Comparison of ENCODE assay signal across 1 cellular context in the genomic region with DNA sequence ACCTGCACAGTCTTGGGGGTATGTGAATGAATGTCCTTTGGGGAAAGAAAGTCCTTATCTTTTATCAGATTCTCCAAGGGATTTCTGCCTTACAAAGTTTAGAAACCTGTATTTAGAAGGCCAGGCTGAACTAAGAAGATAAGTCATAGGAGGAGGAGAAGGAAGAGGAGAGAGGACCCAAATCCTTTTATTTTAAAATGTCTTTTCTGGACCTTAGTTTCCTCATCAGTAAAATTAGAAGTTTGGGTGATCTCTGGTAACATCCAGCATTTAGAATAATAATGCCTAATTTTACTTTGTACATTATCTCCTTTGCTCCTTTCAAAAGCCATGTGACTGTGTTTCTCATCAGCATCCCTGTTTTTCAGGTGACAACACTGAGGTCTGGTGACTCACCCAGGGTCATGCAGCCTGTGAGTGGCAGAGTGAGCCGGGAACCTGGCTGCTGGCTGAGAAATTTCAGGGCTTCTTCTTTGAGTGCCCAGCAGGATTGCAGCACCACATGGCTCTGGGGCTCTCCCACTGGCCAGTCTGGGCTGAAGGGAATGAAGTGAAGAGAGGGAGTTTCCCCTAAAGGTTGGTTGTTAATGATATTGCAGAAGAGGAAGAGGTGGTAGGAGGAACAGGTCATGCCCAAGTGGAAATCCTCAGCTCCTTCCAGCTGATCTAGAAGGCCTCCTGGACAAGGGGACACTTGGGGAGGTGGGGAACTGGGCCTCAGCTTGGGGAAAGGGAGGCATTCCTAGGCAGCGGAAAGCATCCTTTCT.
TF ChIP-seq lines count a peak whose summit lies in the region.

No MANE protein-coding gene starts in this region.

TF ChIP-seq in HepG2, 621 proteins besides CTCF, POLR2A, EP300 and RAD21 (continued from another document and continues in another):
- TF ChIP-seq ZNF18 (CRISPR knock-in tag; IDR thresholded peaks at IDR 0.05; ENCODE audit: insufficient replicate concordance) (peak; percentile 57), ZNF34 (CRISPR knock-in tag; IDR thresholded peaks at IDR 0.05; ENCODE audit: borderline replicate concordance) (no peak), ELK4 (CRISPR knock-in tag; IDR thresholded peaks at IDR 0.05; ENCODE audit: borderline replicate concordance) (no peak), KDM1A (CRISPR knock-in tag; IDR thresholded peaks at IDR 0.05) (peak; percentile 71; the same call in 1 of the 2 replicates), ZNF562 (CRISPR knock-in tag; IDR thresholded peaks at IDR 0.05; ENCODE audit: borderline replicate concordance) (no peak), MZF1 (CRISPR knock-in tag; IDR thresholded peaks at IDR 0.05; ENCODE audit: borderline replicate concordance) (0 out of 2 replicates have a peak, but pooled peaks have one; percentile 46), NR1H2 (CRISPR knock-in tag; IDR thresholded peaks at IDR 0.05; ENCODE audit: borderline replicate concordance, low read depth) (0 out of 2 replicates have a peak, but pooled peaks have one; percentile 58), NFKBIZ (CRISPR knock-in tag; IDR thresholded peaks at IDR 0.05) (no peak), JUND (CRISPR knock-in tag; IDR thresholded peaks at IDR 0.05) (peak; percentile 86), MED8 (CRISPR knock-in tag; IDR thresholded peaks at IDR 0.05; ENCODE audit: insufficient replicate concordance) (no peak), ZNF136 (CRISPR knock-in tag; IDR thresholded peaks at IDR 0.05; ENCODE audit: low read depth) (0 out of 2 replicates have a peak, but pooled peaks have one; percentile 66), RFXAP (CRISPR knock-in tag; IDR thresholded peaks at IDR 0.05; ENCODE audit: borderline replicate concordance) (no peak), ZNF350 (CRISPR knock-in tag; IDR thresholded peaks at IDR 0.05; ENCODE audit: borderline replicate concordance, low read depth) (0 out of 2 replicates have a peak, but pooled peaks have one; percentile 22), CHD2 (IDR thresholded peaks at IDR 0.05; ENCODE audit: low read depth, low read length) (no peak), FOSL2 (CRISPR knock-in tag; IDR thresholded peaks at IDR 0.05) (peak; percentile 96), DZIP1 (CRISPR knock-in tag; IDR thresholded peaks at IDR 0.05) (0 out of 2 replicates have a peak, but pooled peaks have one; percentile 36), NAIF1 (CRISPR knock-in tag; IDR thresholded peaks at IDR 0.05; ENCODE audit: borderline replicate concordance) (no peak), MXD4 (CRISPR knock-in tag; IDR thresholded peaks at IDR 0.05) (peak; percentile 4; the same call in 1 of the 2 replicates), ZNF687 (CRISPR knock-in tag; IDR thresholded peaks at IDR 0.05) (peak; percentile 48; the same call in 1 of the 2 replicates), KLF6 (CRISPR knock-in tag; IDR thresholded peaks at IDR 0.05) (0 out of 2 replicates have a peak, but pooled peaks have one; percentile 8), ZNF501 (CRISPR knock-in tag; IDR thresholded peaks at IDR 0.05) (peak; percentile 63; the same call in 1 of the 2 replicates), ZNF800 (CRISPR knock-in tag; IDR thresholded peaks at IDR 0.05) (0 out of 2 replicates have a peak, but pooled peaks have one; percentile 5), ZNF546 (CRISPR knock-in tag; conservative IDR thresholded peaks at IDR 0.05) (no peak), FOSL1 (CRISPR knock-in tag; IDR thresholded peaks at IDR 0.05; ENCODE audit: borderline replicate concordance) (peak; percentile 72), NFKB2 (CRISPR knock-in tag; IDR thresholded peaks at IDR 0.05; ENCODE audit: borderline replicate concordance) (0 out of 2 replicates have a peak, but pooled peaks have one; percentile 38), STAG1 (CRISPR knock-in tag; IDR thresholded peaks at IDR 0.05) (0 out of 2 replicates have a peak, but pooled peaks have one; percentile 6), ZNF598 (CRISPR knock-in tag; IDR thresholded peaks at IDR 0.05; ENCODE audit: borderline replicate concordance) (0 out of 2 replicates have a peak, but pooled peaks have one; percentile 27), KAT2B (IDR thresholded peaks at IDR 0.05; ENCODE audit: borderline replicate concordance, low read depth, low read length) (no peak), PCBP2 (optimal IDR thresholded peaks at IDR 0.05; ENCODE audit: low read depth, low read length, poor library complexity, severe bottlenecking) (no peak), ZNF343 (CRISPR knock-in tag; IDR thresholded peaks at IDR 0.05) (no peak), ZNF333 (CRISPR knock-in tag; IDR thresholded peaks at IDR 0.05; ENCODE audit: borderline replicate concordance) (no peak), ZNF572 (CRISPR knock-in tag; IDR thresholded peaks at IDR 0.05) (0 out of 2 replicates have a peak, but pooled peaks have one; percentile 71), JARID2 (CRISPR knock-in tag; IDR thresholded peaks at IDR 0.05; ENCODE audit: insufficient replicate concordance) (no peak), XRCC5 (optimal IDR thresholded peaks at IDR 0.05; ENCODE audit: low read length) (peak; percentile 21), HOXA7 (CRISPR knock-in tag; IDR thresholded peaks at IDR 0.05) (no peak), ZNF24 (IDR thresholded peaks at IDR 0.05) (0 out of 2 replicates have a peak, but pooled peaks have one; percentile 8)
- TF ChIP-seq, protein P1, sequence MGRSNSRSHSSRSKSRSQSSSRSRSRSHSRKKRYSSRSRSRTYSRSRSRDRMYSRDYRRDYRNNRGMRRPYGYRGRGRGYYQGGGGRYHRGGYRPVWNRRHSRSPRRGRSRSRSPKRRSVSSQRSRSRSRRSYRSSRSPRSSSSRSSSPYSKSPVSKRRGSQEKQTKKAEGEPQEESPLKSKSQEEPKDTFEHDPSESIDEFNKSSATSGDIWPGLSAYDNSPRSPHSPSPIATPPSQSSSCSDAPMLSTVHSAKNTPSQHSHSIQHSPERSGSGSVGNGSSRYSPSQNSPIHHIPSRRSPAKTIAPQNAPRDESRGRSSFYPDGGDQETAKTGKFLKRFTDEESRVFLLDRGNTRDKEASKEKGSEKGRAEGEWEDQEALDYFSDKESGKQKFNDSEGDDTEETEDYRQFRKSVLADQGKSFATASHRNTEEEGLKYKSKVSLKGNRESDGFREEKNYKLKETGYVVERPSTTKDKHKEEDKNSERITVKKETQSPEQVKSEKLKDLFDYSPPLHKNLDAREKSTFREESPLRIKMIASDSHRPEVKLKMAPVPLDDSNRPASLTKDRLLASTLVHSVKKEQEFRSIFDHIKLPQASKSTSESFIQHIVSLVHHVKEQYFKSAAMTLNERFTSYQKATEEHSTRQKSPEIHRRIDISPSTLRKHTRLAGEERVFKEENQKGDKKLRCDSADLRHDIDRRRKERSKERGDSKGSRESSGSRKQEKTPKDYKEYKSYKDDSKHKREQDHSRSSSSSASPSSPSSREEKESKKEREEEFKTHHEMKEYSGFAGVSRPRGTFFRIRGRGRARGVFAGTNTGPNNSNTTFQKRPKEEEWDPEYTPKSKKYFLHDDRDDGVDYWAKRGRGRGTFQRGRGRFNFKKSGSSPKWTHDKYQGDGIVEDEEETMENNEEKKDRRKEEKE (IDR thresholded peaks at IDR 0.05) = no peak
- TF ChIP-seq, protein P2, sequence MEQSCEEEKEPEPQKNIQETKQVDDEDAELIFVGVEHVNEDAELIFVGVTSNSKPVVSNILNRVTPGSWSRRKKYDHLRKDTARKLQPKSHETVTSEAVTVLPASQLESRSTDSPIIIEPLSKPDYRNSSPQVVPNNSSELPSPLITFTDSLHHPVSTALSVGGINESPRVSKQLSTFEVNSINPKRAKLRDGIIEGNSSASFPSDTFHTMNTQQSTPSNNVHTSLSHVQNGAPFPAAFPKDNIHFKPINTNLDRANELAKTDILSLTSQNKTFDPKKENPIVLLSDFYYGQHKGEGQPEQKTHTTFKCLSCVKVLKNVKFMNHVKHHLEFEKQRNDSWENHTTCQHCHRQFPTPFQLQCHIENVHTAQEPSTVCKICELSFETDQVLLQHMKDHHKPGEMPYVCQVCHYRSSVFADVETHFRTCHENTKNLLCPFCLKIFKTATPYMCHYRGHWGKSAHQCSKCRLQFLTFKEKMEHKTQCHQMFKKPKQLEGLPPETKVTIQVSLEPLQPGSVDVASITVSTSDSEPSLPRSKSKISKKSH (CRISPR knock-in tag; IDR thresholded peaks at IDR 0.05; ENCODE audit: borderline replicate concordance) = peak; percentile 84; the same call in 1 of the 2 replicates
- TF ChIP-seq, protein P3, sequence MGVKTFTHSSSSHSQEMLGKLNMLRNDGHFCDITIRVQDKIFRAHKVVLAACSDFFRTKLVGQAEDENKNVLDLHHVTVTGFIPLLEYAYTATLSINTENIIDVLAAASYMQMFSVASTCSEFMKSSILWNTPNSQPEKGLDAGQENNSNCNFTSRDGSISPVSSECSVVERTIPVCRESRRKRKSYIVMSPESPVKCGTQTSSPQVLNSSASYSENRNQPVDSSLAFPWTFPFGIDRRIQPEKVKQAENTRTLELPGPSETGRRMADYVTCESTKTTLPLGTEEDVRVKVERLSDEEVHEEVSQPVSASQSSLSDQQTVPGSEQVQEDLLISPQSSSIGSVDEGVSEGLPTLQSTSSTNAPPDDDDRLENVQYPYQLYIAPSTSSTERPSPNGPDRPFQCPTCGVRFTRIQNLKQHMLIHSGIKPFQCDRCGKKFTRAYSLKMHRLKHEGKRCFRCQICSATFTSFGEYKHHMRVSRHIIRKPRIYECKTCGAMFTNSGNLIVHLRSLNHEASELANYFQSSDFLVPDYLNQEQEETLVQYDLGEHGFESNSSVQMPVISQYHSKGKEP (CRISPR knock-in tag; IDR thresholded peaks at IDR 0.05) = no peak
